In genomic region chr18:21686282-21687105, GRCh38 we compare ENCODE assay signal across 14 cellular contexts. TPM values are rescaled to one million over a fixed set of nuclear protein-coding genes. Genes with fewer than 3 reads are reported as not detected.
DNase-seq lines count a peak whose midpoint lies in the region; ATAC-seq, FAIRE-seq and TF ChIP-seq lines count a peak whose summit lies in the region.
"Had no signal": no experiment of that assay in that cellular context is flagged by ENCODE, and none has a peak within 500 bp of the region (broad histone marks: within the 10 kb centered on the region; RNA-seq: fewer than 3 reads in every experiment).

No MANE protein-coding gene starts in this region.

- no peak overlapping the region for H3K4me3 Mint-ChIP-seq in CD4-positive, CD25-positive, alpha-beta regulatory T cell
- H3K4me3 Mint-ChIP-seq in naive thymus-derived CD8-positive, alpha-beta T cell: no peak overlapping the region
- H3K4me3 Mint-ChIP-seq in endothelial cell (ENCODE audit: unreplicated experiment): no peak overlapping the region

- H3K36me3 ChIP-seq in CD4-positive, CD25-positive, alpha-beta regulatory T cell (ENCODE audit: control insufficient read depth, insufficient read depth, low read length): peaks cover 25% of the 10 kb centered on the region
- H3K36me3 ChIP-seq in colonic mucosa: no peaks in the 10 kb centered on the region
- H3K36me3 ChIP-seq: uterus, WERI-Rb-1 had no signal

- H3K27me3 ChIP-seq in CD4-positive, CD25-positive, alpha-beta regulatory T cell (ENCODE audit: control insufficient read depth, insufficient read depth, low read length): no peaks in the 10 kb centered on the region
- H3K27me3 ChIP-seq in colonic mucosa: no peaks in the 10 kb centered on the region
- H3K27me3 ChIP-seq: uterus had no signal

- H3K4me1 ChIP-seq in CD4-positive, CD25-positive, alpha-beta regulatory T cell (ENCODE audit: control insufficient read depth, insufficient read depth, low read length, poor library complexity, severe bottlenecking): peaks cover 16% of the 10 kb centered on the region
- peaks cover 11% of the 10 kb centered on the region for H3K4me1 ChIP-seq in colonic mucosa
- H3K4me1 ChIP-seq: uterus had no signal

- no peak for TF ChIP-seq POLR2A in GM12892 (IDR thresholded peaks at IDR 0.05; ENCODE audit: low read depth, low read length)

- H3K27ac Mint-ChIP-seq in CD4-positive, CD25-positive, alpha-beta regulatory T cell: peak overlapping the region; percentile 76 to 93 (median 78)
- H3K27ac Mint-ChIP-seq in naive thymus-derived CD8-positive, alpha-beta T cell: peak overlapping the region in 6 of 10 donors; percentile 34 to 75 (median 54)
- H3K27ac Mint-ChIP-seq in endothelial cell (ENCODE audit: unreplicated experiment): no peak overlapping the region

- POLR2A ChIA-PET in naive thymus-derived CD8-positive, alpha-beta T cell (lab: Charles Lee): no interaction called here

- peaks cover 33% of the 10 kb centered on the region for H3K36me3 Mint-ChIP-seq in CD4-positive, CD25-positive, alpha-beta regulatory T cell
- peaks cover 13 to 46% (median 33%) of the 10 kb centered on the region in 3 donors for H3K36me3 Mint-ChIP-seq in naive thymus-derived CD8-positive, alpha-beta T cell
- H3K36me3 Mint-ChIP-seq in endothelial cell (ENCODE audit: low read depth, unreplicated experiment): peaks cover 25% of the 10 kb centered on the region

- ATAC-seq in CD4-positive, CD25-positive, alpha-beta regulatory T cell (ENCODE audit: low read depth in 2 of 2): no peak
- ATAC-seq in naive thymus-derived CD8-positive, alpha-beta T cell: no peak
- ATAC-seq in HG02623 (IDR thresholded peaks at IDR 0.05; ENCODE audit: unreplicated experiment): no peak

- no peak for DNase-seq in CD4-positive, CD25-positive, alpha-beta regulatory T cell
- DNase-seq in Kasumi-1 (lab: John Stamatoyannopoulos, UW) (peak; percentile 22 to 36), colonic mucosa (peak; percentile 45), putamen (ENCODE audit: low spot score) (no peak), endothelial cell (ENCODE audit: low spot score) (no peak), GM12892 (ENCODE audit: insufficient read length) (no peak)
- no peak for DNase-seq in naive thymus-derived CD8-positive, alpha-beta T cell
- DNase-seq: activated naive CD4-positive, alpha-beta T cell treated with anti-CD3 and anti-CD28 coated beads, Interleukin-2, amount 50 U/mL, for 16 hours; DND-41; mesendoderm; uterus; WERI-Rb-1 had no signal

- peaks cover 5 to 8% of the 10 kb centered on the region in 2 experiments for H3K9me3 ChIP-seq in CD4-positive, CD25-positive, alpha-beta regulatory T cell (ENCODE audit: control insufficient read depth in 2 of 2, low read length in 2 of 2)
- no peaks in the 10 kb centered on the region for H3K9me3 ChIP-seq in colonic mucosa

- H3K4me3 ChIP-seq in CD4-positive, CD25-positive, alpha-beta regulatory T cell (ENCODE audit: low read depth, low read length): no peak overlapping the region
- H3K4me3 ChIP-seq in colonic mucosa: no peak overlapping the region
- H3K4me3 ChIP-seq: uterus had no signal

- FAIRE-seq in GM12892 (lab: Jason Lieb, UNC): no peak

- peaks cover under 1 to 8% (median 4%) of the 10 kb centered on the region in 7 donors for H3K9me3 Mint-ChIP-seq in CD4-positive, CD25-positive, alpha-beta regulatory T cell
- peaks cover 0 to 29% (median 10%) of the 10 kb centered on the region in 9 donors for H3K9me3 Mint-ChIP-seq in naive thymus-derived CD8-positive, alpha-beta T cell
- H3K9me3 Mint-ChIP-seq in endothelial cell (ENCODE audit: unreplicated experiment): no peaks in the 10 kb centered on the region

- peaks cover 19 to 38% (median 30%) of the 10 kb centered on the region in 4 donors for H3K4me1 Mint-ChIP-seq in CD4-positive, CD25-positive, alpha-beta regulatory T cell
- peaks cover 9 to 32% (median 14%) of the 10 kb centered on the region in 4 donors for H3K4me1 Mint-ChIP-seq in naive thymus-derived CD8-positive, alpha-beta T cell
- H3K4me1 Mint-ChIP-seq in endothelial cell (ENCODE audit: unreplicated experiment): peaks cover 5% of the 10 kb centered on the region

- H3K9ac ChIP-seq in colonic mucosa (ENCODE audit: low read depth in 2 of 2, low read length in 2 of 2): peak overlapping the region in 1 of 2 donors; percentile 58

- intact Hi-C loops in colonic mucosa (cut with DNase I): no loop called here

- no peak for TF ChIP-seq CTCF in colonic mucosa (IDR thresholded peaks at IDR 0.05)
- TF ChIP-seq CTCF in endothelial cell (IDR thresholded peaks at IDR 0.05; ENCODE audit: unreplicated experiment): no peak

- H3K27me3 Mint-ChIP-seq in CD4-positive, CD25-positive, alpha-beta regulatory T cell: no peaks in the 10 kb centered on the region
- no peaks in the 10 kb centered on the region for H3K27me3 Mint-ChIP-seq in naive thymus-derived CD8-positive, alpha-beta T cell
- H3K27me3 Mint-ChIP-seq in endothelial cell (ENCODE audit: unreplicated experiment): peaks cover 1% of the 10 kb centered on the region

- H3K27ac ChIP-seq in CD4-positive, CD25-positive, alpha-beta regulatory T cell (ENCODE audit: insufficient read depth, low read length, poor library complexity, severe bottlenecking): no peak overlapping the region
- peak overlapping the region; percentile 85 for H3K27ac ChIP-seq in colonic mucosa
- H3K27ac ChIP-seq: epithelial cell of prostate, WERI-Rb-1 had no signal

RNA-seq across cellular contexts. Expression of gene ABHD3, which starts 18.1 kb away (rescaled TPM):
- total RNA-seq in CD4-positive, CD25-positive, alpha-beta regulatory T cell: 57.1 TPM
- 10 to 100 TPM; 37.7 to 48.7 (median 44.7) TPM for polyA plus RNA-seq in CD4-positive, CD25-positive, alpha-beta regulatory T cell
- 100 to 1,000 TPM in 1 of 2 donors, 10 to 100 TPM in 1; 69.3 to 105 TPM for total RNA-seq in colonic mucosa
- 10 to 100 TPM; 50.4 to 52.0 TPM for total RNA-seq in naive thymus-derived CD8-positive, alpha-beta T cell
- polyA plus RNA-seq in naive thymus-derived CD8-positive, alpha-beta T cell: 10 to 100 TPM; 16.2 to 20.7 (median 19.7) TPM
- total RNA-seq in endothelial cell (ENCODE audit: unreplicated experiment): 13.8 TPM
- 18.6 TPM for polyA plus RNA-seq in GM12892 (2012; ENCODE audit: missing spikeins)

RNA-seq across cellular contexts. Expression of gene MIB1, which starts 54.1 kb away (rescaled TPM):
- 37.7 TPM for total RNA-seq in CD4-positive, CD25-positive, alpha-beta regulatory T cell
- 1 to 10 TPM; 7.3 to 9.9 (median 7.7) TPM for polyA plus RNA-seq in CD4-positive, CD25-positive, alpha-beta regulatory T cell
- total RNA-seq in colonic mucosa (10 to 100 TPM; 23.4 to 39.3 TPM), endothelial cell (ENCODE audit: unreplicated experiment) (62.8 TPM)
- total RNA-seq in naive thymus-derived CD8-positive, alpha-beta T cell: 10 to 100 TPM; 19.8 to 21.5 TPM
- polyA plus RNA-seq in naive thymus-derived CD8-positive, alpha-beta T cell: 1 to 10 TPM; 3.8 to 7.1 (median 3.9) TPM
- polyA plus RNA-seq in GM12892 (2012; ENCODE audit: missing spikeins): 11.4 TPM

Comparison
In these comparisons a context has a peak if more than half of its experiments do, and no peak if none do; other contexts are left out.
1. DNase-seq: peak in Kasumi-1 (2 of 2) and colonic mucosa (single experiment); none in CD4-positive, CD25-positive, alpha-beta regulatory T cell (0 of 3), naive thymus-derived CD8-positive, alpha-beta T cell (0 of 10), putamen (single experiment), endothelial cell (single experiment) and GM12892 (single experiment).